Comparison of ENCODE assay signal across 24 cellular contexts in the genomic region with DNA sequence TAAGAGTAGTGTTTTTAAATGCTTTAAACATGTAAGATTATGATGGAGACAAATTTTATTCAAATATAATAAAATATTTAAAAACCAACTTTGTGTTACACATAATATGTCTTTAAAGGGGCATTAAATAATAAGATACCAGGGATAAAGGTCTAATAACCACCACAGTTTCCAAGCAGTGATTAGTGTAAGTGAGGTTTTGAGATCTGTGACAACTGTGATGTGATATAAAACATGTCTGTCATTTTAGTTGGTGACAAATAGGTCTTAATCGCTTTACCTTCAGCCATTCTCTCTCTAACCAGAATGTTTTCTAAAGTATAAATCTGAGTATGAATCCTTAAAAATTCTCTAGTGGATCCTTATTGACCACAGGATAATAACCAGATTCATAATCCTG.
"Had no signal": no experiment of that assay in that cellular context is flagged by ENCODE, and none has a peak within 500 bp of the region (broad histone marks: within the 10 kb centered on the region; RNA-seq: fewer than 3 reads in every experiment).

No MANE protein-coding gene starts in this region.

- H3K4me1 ChIP-seq: colonic mucosa, esophagus muscularis mucosa, esophagus squamous epithelium, foreskin keratinocyte, gastrocnemius medialis, gastroesophageal sphincter, heart left ventricle had no signal

- H3K9me3 ChIP-seq: colonic mucosa, esophagus muscularis mucosa, esophagus squamous epithelium, gastrocnemius medialis, gastroesophageal sphincter, heart left ventricle had no signal

- H3K27ac Mint-ChIP-seq: dendritic cell treated with granulocyte-macrophage colony-stimulating factor and Interleukin-4, amounts not matched to agents 40 ng/mL and 50 ng/mL, for 4 days; effector memory CD8-positive, alpha-beta T cell; endodermal cell had no signal

- ATAC-seq: effector memory CD8-positive, alpha-beta T cell; esophagus mucosa; foreskin keratinocyte; gastrocnemius medialis; gastroesophageal sphincter; heart left ventricle had no signal

- H3K4me1 Mint-ChIP-seq: endodermal cell had no signal

- H3K9me3 Mint-ChIP-seq: dendritic cell treated with granulocyte-macrophage colony-stimulating factor and Interleukin-4, amounts not matched to agents 40 ng/mL and 50 ng/mL, for 4 days; effector memory CD8-positive, alpha-beta T cell; endodermal cell had no signal

- H3K27me3 ChIP-seq: colonic mucosa, dorsolateral prefrontal cortex, esophagus muscularis mucosa, esophagus squamous epithelium, foreskin keratinocyte, gastrocnemius medialis, gastroesophageal sphincter, heart left ventricle had no signal

- DNase-seq: colonic mucosa; cortex of kidney; dermis blood vessel endothelial cell; dorsolateral prefrontal cortex; effector CD4-positive, alpha-beta T cell; effector CD8-positive, alpha-beta T cell; effector memory CD4-positive, alpha-beta T cell; effector memory CD8-positive, alpha-beta T cell; endodermal cell; erythroblast; esophagus squamous epithelium; foreskin fibroblast; foreskin keratinocyte; foreskin melanocyte; gastrocnemius medialis; glutamatergic neuron; head of caudate nucleus; heart left ventricle had no signal

- H3K4me3 ChIP-seq: colonic mucosa, coronary artery, dorsolateral prefrontal cortex, esophagus muscularis mucosa, esophagus squamous epithelium, gastrocnemius medialis, gastroesophageal sphincter, heart left ventricle had no signal

- H3K27me3 Mint-ChIP-seq: dendritic cell treated with granulocyte-macrophage colony-stimulating factor and Interleukin-4, amounts not matched to agents 40 ng/mL and 50 ng/mL, for 4 days; effector memory CD8-positive, alpha-beta T cell had no signal

- H3K4me3 Mint-ChIP-seq: dendritic cell treated with granulocyte-macrophage colony-stimulating factor and Interleukin-4, amounts not matched to agents 40 ng/mL and 50 ng/mL, for 4 days; effector memory CD8-positive, alpha-beta T cell; endodermal cell had no signal

- H3K36me3 ChIP-seq: colonic mucosa had no signal

- H3K27ac ChIP-seq: colonic mucosa, coronary artery, dorsolateral prefrontal cortex, epithelial cell of prostate, esophagus muscularis mucosa, esophagus squamous epithelium, foreskin keratinocyte, gastrocnemius medialis, gastroesophageal sphincter, heart left ventricle had no signal
